In the genomic region with DNA sequence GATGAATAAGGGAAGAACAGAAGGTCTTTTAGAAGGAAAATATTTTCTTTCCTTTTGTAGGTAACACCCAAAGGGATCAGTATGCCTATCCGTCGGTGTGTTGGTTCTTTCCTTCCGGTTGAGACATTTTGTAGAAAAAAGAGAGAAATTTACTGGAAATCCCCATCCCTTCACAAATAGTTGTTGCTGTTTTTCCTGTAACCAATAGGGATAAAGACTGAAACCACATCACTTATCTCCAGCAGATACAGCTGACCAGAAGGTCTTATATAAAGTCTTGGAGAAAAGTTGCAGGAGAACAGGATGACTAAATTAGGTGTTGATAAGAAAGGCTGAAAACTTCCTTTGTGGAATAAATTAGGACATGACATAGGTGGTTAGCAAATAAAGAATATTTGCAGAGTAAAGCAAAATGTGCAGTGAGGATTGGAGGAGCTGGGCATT, we compare ENCODE assay signal across 8 cellular contexts. TPM values are rescaled to one million over a fixed set of nuclear protein-coding genes. Genes with fewer than 3 reads are reported as not detected.
A peak's percentile ranks its signal among the peaks of the same experiment; 100 is the strongest.
DNase-seq lines count a peak whose midpoint lies in the region; ATAC-seq lines count a peak whose summit lies in the region.

No MANE protein-coding gene starts in this region.

- CTCF ChIA-PET in activated CD4-positive, alpha-beta T cell treated with anti-CD3 and anti-CD28 coated beads for 36 hours (lab: Charles Lee): interaction anchor here (0.8 kb wide), 1 partner anchor 9 kb away, joined by 3 read pairs; no protein-coding TSS in a partner anchor

- H3K36me3 Mint-ChIP-seq in activated CD4-positive, alpha-beta T cell treated with anti-CD3 and anti-CD28 coated beads for 36 hours (ENCODE audit: low read depth): no peaks in the 10 kb centered on the region
- H3K36me3 Mint-ChIP-seq in stimulated activated effector memory CD8-positive, alpha-beta T cell treated with anti-CD3 and anti-CD28 coated beads, Interleukin-12 subunit alpha, Interleukin-12 subunit beta, amount 100 ng/mL, for 72 hours: no peaks in the 10 kb centered on the region

- H3K4me1 Mint-ChIP-seq in activated CD4-positive, alpha-beta T cell treated with anti-CD3 and anti-CD28 coated beads for 36 hours: peaks cover 26% of the 10 kb centered on the region
- peaks cover 28% of the 10 kb centered on the region for H3K4me1 Mint-ChIP-seq in stimulated activated effector memory CD8-positive, alpha-beta T cell treated with anti-CD3 and anti-CD28 coated beads, Interleukin-12 subunit alpha, Interleukin-12 subunit beta, amount 100 ng/mL, for 72 hours

- in situ Hi-C loops in SK-MEL-5 (cut with HindIII; ENCODE audit: low pct_unique_long_range_greater_than_20kb, low sequenced_read_pairs): no loop called here

- 0% methylated on average over 3 of the region's 3 CpGs for WGBS in right cardiac atrium

- no peak overlapping the region for H3K4me3 Mint-ChIP-seq in activated CD4-positive, alpha-beta T cell treated with anti-CD3 and anti-CD28 coated beads for 36 hours
- peak overlapping the region; percentile 37 for H3K4me3 Mint-ChIP-seq in stimulated activated effector memory CD8-positive, alpha-beta T cell treated with anti-CD3 and anti-CD28 coated beads, Interleukin-12 subunit alpha, Interleukin-12 subunit beta, amount 100 ng/mL, for 72 hours

- no peak overlapping the region for H3K4me3 ChIP-seq in right cardiac atrium (ENCODE audit: low read length)

- H3K27me3 Mint-ChIP-seq in activated CD4-positive, alpha-beta T cell treated with anti-CD3 and anti-CD28 coated beads for 36 hours: peaks cover 6% of the 10 kb centered on the region

- H3K9me3 ChIP-seq in right cardiac atrium (ENCODE audit: control insufficient read depth, low read length): no peaks in the 10 kb centered on the region

- no peaks in the 10 kb centered on the region for H3K27me3 ChIP-seq in right cardiac atrium (ENCODE audit: control insufficient read depth, insufficient read depth)

- no peaks in the 10 kb centered on the region for H3K4me1 ChIP-seq in right cardiac atrium (ENCODE audit: control insufficient read depth, insufficient read depth, low read length)

- no peaks in the 10 kb centered on the region for H3K9me3 Mint-ChIP-seq in activated CD4-positive, alpha-beta T cell treated with anti-CD3 and anti-CD28 coated beads for 36 hours (ENCODE audit: low read depth)
- H3K9me3 Mint-ChIP-seq in stimulated activated effector memory CD8-positive, alpha-beta T cell treated with anti-CD3 and anti-CD28 coated beads, Interleukin-12 subunit alpha, Interleukin-12 subunit beta, amount 100 ng/mL, for 72 hours: peaks cover 9% of the 10 kb centered on the region

- ATAC-seq in activated CD4-positive, alpha-beta T cell treated with anti-CD3 and anti-CD28 coated beads for 36 hours: peak; percentile 58
- ATAC-seq in right cardiac atrium: peak; percentile 68 to 92
- peak; percentile 63 for ATAC-seq in stimulated activated effector memory CD8-positive, alpha-beta T cell treated with anti-CD3 and anti-CD28 coated beads, Interleukin-12 subunit alpha, Interleukin-12 subunit beta, amount 100 ng/mL, for 72 hours

- H3K27ac Mint-ChIP-seq in activated CD4-positive, alpha-beta T cell treated with anti-CD3 and anti-CD28 coated beads for 36 hours: peak overlapping the region; percentile 48
- H3K27ac Mint-ChIP-seq in stimulated activated effector memory CD8-positive, alpha-beta T cell treated with anti-CD3 and anti-CD28 coated beads, Interleukin-12 subunit alpha, Interleukin-12 subunit beta, amount 100 ng/mL, for 72 hours: peak overlapping the region; percentile 85

- intact Hi-C loops in activated CD4-positive, alpha-beta T cell treated with anti-CD3 and anti-CD28 coated beads for 36 hours (cut with DNase I, micrococcal nuclease): no loop called here
- intact Hi-C loops in right cardiac atrium (cut with DNase I): no loop called here

- POLR2A ChIA-PET in activated CD4-positive, alpha-beta T cell treated with anti-CD3 and anti-CD28 coated beads for 36 hours (lab: Charles Lee): no interaction called here

- no peak overlapping the region for H3K27ac ChIP-seq in right cardiac atrium (ENCODE audit: low read length)

- DNase-seq in activated CD4-positive, alpha-beta T cell treated with anti-CD3 and anti-CD28 coated beads for 36 hours: no peak
- DNase-seq in activated CD4-positive, alpha-beta T cell treated with anti-CD3 and anti-CD28 coated beads, Interleukin-2, amount 50 U/mL, for 48 hours: no peak
- DNase-seq in SK-MEL-5 (ENCODE audit: low read depth, low spot score): peak; percentile 38
- no peak for DNase-seq in right cardiac atrium
- DNase-seq in stimulated activated effector memory CD8-positive, alpha-beta T cell treated with anti-CD3 and anti-CD28 coated beads, Interleukin-12 subunit alpha, Interleukin-12 subunit beta, amount 100 ng/mL, for 72 hours (ENCODE audit: low spot score in 2 of 2): no peak
- DNase-seq in stimulated activated CD4-positive, alpha-beta T cell treated with anti-CD3 and anti-CD28 coated beads, Interleukin-4, amount 100 ng/mL, for 1 hour: no peak
- no peak for DNase-seq in inferior parietal cortex (ENCODE audit: extremely low spot score)
- DNase-seq in DMS153 (lab: John Stamatoyannopoulos, UW): no peak

RNA-seq across cellular contexts. Expression of gene HLA-DRB1, which starts 14.8 kb away (rescaled TPM):
- total RNA-seq in activated CD4-positive, alpha-beta T cell treated with anti-CD3 and anti-CD28 coated beads for 36 hours: 10 to 100 TPM; 12.7 to 16.6 TPM
- 2.0 and 2.1 TPM in 2 replicates for total RNA-seq in SK-MEL-5 (2014; rRNA removed; shearing (Covaris generic))
- 9.3 and 11.0 TPM in 2 replicates for polyA plus RNA-seq in SK-MEL-5 (2015; cell fraction: cytosol; rRNA removed)
- polyA plus RNA-seq in SK-MEL-5 (2015; cell fraction: nucleus; rRNA removed): 0.87 and 4.7 TPM in 2 replicates
- 100 to 1,000 TPM in 2 of 4 donors, 10 to 100 TPM in 2; 33.7 to 153 (median 104) TPM for total RNA-seq in right cardiac atrium
- 30.1 TPM for polyA plus RNA-seq in right cardiac atrium

RNA-seq across cellular contexts. Expression of gene HLA-DQA1, which starts 32.8 kb away (rescaled TPM):
- under 1 TPM; 0.32 to 0.61 TPM for total RNA-seq in activated CD4-positive, alpha-beta T cell treated with anti-CD3 and anti-CD28 coated beads for 36 hours
- 0.08 and 0.37 TPM in 2 replicates for total RNA-seq in SK-MEL-5 (2014; rRNA removed; shearing (Covaris generic))
- 2.4 and 3.1 TPM in 2 replicates for polyA plus RNA-seq in SK-MEL-5 (2015; cell fraction: cytosol; rRNA removed)
- 0.26 and 0.52 TPM in 2 replicates for polyA plus RNA-seq in SK-MEL-5 (2015; cell fraction: nucleus; rRNA removed)
- 10 to 100 TPM in 2 of 4 donors, 1 to 10 TPM in 2; 6.5 to 18.4 (median 8.9) TPM for total RNA-seq in right cardiac atrium
- 6.0 TPM for polyA plus RNA-seq in right cardiac atrium
